17 cellular contexts compared by ENCODE assay signal in genomic region chr1:8595919-8596318, GRCh38.
DNase-seq lines count a peak whose midpoint lies in the region; ATAC-seq, FAIRE-seq and TF ChIP-seq lines count a peak whose summit lies in the region.
"Had no signal": no experiment of that assay in that cellular context is flagged by ENCODE, and none has a peak within 500 bp of the region (broad histone marks: within the 10 kb centered on the region; RNA-seq: fewer than 3 reads in every experiment).

No MANE protein-coding gene starts in this region.

- peaks cover 29% of the 10 kb centered on the region for H3K36me3 Mint-ChIP-seq in nephron progenitor cell (ENCODE audit: low read depth)

- H3K4me1 Mint-ChIP-seq in nephron progenitor cell = peaks cover 73% of the 10 kb centered on the region

- peak overlapping the region; percentile 7; the same call in 1 of the 2 replicates for H2AFZ ChIP-seq in MM.1S (ENCODE audit: low read length)

- peak overlapping the region; percentile 72; the same call in 1 of the 2 replicates for H3K27ac ChIP-seq in MM.1S (ENCODE audit: low read length)
- H3K27ac ChIP-seq: C4-2B had no signal

- H3K27me3 ChIP-seq in MM.1S (replicated peaks; ENCODE audit: insufficient read depth, low read length) = no peaks in the 10 kb centered on the region

- ATAC-seq in GM21576 (IDR thresholded peaks at IDR 0.05; ENCODE audit: unreplicated experiment) (peak; percentile 59), SK-N-SH treated with all-trans-retinoic acid at 6 μM for 48 hours (no peak)

- H3K4me3 Mint-ChIP-seq in nephron progenitor cell = no peak overlapping the region
- H3K4me3 Mint-ChIP-seq: activated naive CD8-positive, alpha-beta T cell; type B pancreatic cell had no signal

- TF ChIP-seq CTCF in GM13976 (IDR thresholded peaks at IDR 0.05; ENCODE audit: borderline replicate concordance, control extremely low read depth, extremely low read depth, insufficient read depth, missing control alignments) (no peak), MM.1S (IDR thresholded peaks at IDR 0.05; ENCODE audit: low read length) (no peak), nephron progenitor cell (IDR thresholded peaks at IDR 0.05) (no peak), foreskin fibroblast (IDR thresholded peaks at IDR 0.05; ENCODE audit: low read depth, low read length) (no peak), D721Med (IDR thresholded peaks at IDR 0.05; ENCODE audit: insufficient read depth, missing control alignments) (no peak)

- H3K9me3 ChIP-seq in MM.1S (replicated peaks; ENCODE audit: insufficient read depth, low read length) = no peaks in the 10 kb centered on the region
- H3K9me3 ChIP-seq: prostate gland had no signal

- H3K4me3 ChIP-seq in MM.1S (ENCODE audit: low read length) (peak overlapping the region; percentile 52), foreskin fibroblast (ENCODE audit: low read depth in 1 of 2, low read length in 2 of 2) (no peak overlapping the region)
- H3K4me3 ChIP-seq: prostate gland had no signal

- peaks cover 70% of the 10 kb centered on the region for H3K79me2 ChIP-seq in MM.1S (ENCODE audit: low read length)

- DNase-seq in GM13976 (ENCODE audit: low spot score) (peak; percentile 37), MM.1S (peak; percentile 73), nephron progenitor cell (no peak), foreskin fibroblast (no peak), D721Med (ENCODE audit: insufficient read length, low spot score) (no peak), AML-193 (lab: John Stamatoyannopoulos, UW) (no peak)
- DNase-seq: activated CD8-positive, alpha-beta memory T cell treated with anti-CD3 and anti-CD28 coated beads, Interleukin-2, amount 50 U/mL, for 48 hours; head of caudate nucleus; kidney glomerular epithelial cell; NCI-H1105 had no signal

- H3K27me3 Mint-ChIP-seq in nephron progenitor cell (ENCODE audit: low read depth, poor library complexity) = no peaks in the 10 kb centered on the region
- H3K27me3 Mint-ChIP-seq: activated naive CD8-positive, alpha-beta T cell; type B pancreatic cell had no signal

- H3K4me1 ChIP-seq in MM.1S (ENCODE audit: low read length) = peaks cover 30% of the 10 kb centered on the region

- H3K9me3 Mint-ChIP-seq in nephron progenitor cell = peaks cover 10% of the 10 kb centered on the region
- H3K9me3 Mint-ChIP-seq: type B pancreatic cell had no signal

- peak overlapping the region; percentile 17; the same call in 1 of the 2 replicates for H3K9ac ChIP-seq in MM.1S (ENCODE audit: low read length)

- FAIRE-seq in D721Med (lab: Jason Lieb, UNC) = no peak
- FAIRE-seq: endothelial cell of umbilical vein had no signal

- no peaks in the 10 kb centered on the region for H3K36me3 ChIP-seq in MM.1S (replicated peaks; ENCODE audit: insufficient read depth, low read length)
- H3K36me3 ChIP-seq: prostate gland had no signal

- in situ Hi-C loops in GM13976 (cut with MboI; ENCODE audit: low sequenced_read_pairs, unreplicated experiment) = no loop called here

- H3K27ac Mint-ChIP-seq in nephron progenitor cell = peak overlapping the region; percentile 55
- H3K27ac Mint-ChIP-seq: activated naive CD8-positive, alpha-beta T cell; type B pancreatic cell had no signal

- peaks cover 28% of the 10 kb centered on the region for H3F3A ChIP-seq in MM.1S (ENCODE audit: insufficient read depth, low read length)

- no peaks in the 10 kb centered on the region for H4K20me1 ChIP-seq in MM.1S (ENCODE audit: insufficient read depth, low read length)

- H3K9me2 ChIP-seq in MM.1S (replicated peaks; ENCODE audit: insufficient read depth, low read length) = no peaks in the 10 kb centered on the region

- H3K4me2 ChIP-seq in MM.1S (ENCODE audit: low read depth, low read length) = peak overlapping the region; percentile 92

TF ChIP-seq in SK-N-SH treated with all-trans-retinoic acid at 6 μM for 48 hours, 23 proteins besides CTCF, POLR2A, EP300 and RAD21:
- TF ChIP-seq GLIS3 (CRISPR knock-in tag; IDR thresholded peaks at IDR 0.05) (no peak), ZNF8 (CRISPR knock-in tag; IDR thresholded peaks at IDR 0.05) (no peak), ZFP30 (CRISPR knock-in tag; IDR thresholded peaks at IDR 0.05) (no peak), CREB5 (CRISPR knock-in tag; IDR thresholded peaks at IDR 0.05; ENCODE audit: low read depth) (no peak), CSRNP3 (CRISPR knock-in tag; IDR thresholded peaks at IDR 0.05) (no peak), RARB (CRISPR knock-in tag; IDR thresholded peaks at IDR 0.05) (no peak), ARNTL (CRISPR knock-in tag; IDR thresholded peaks at IDR 0.05; ENCODE audit: borderline replicate concordance, low read depth) (no peak), TOX (CRISPR knock-in tag; IDR thresholded peaks at IDR 0.05; ENCODE audit: borderline replicate concordance) (no peak), PPARA (CRISPR knock-in tag; IDR thresholded peaks at IDR 0.05; ENCODE audit: borderline replicate concordance) (no peak), ISL1 (CRISPR knock-in tag; IDR thresholded peaks at IDR 0.05) (no peak), ESRRG (CRISPR knock-in tag; IDR thresholded peaks at IDR 0.05) (no peak)
- TF ChIP-seq, protein P1, sequence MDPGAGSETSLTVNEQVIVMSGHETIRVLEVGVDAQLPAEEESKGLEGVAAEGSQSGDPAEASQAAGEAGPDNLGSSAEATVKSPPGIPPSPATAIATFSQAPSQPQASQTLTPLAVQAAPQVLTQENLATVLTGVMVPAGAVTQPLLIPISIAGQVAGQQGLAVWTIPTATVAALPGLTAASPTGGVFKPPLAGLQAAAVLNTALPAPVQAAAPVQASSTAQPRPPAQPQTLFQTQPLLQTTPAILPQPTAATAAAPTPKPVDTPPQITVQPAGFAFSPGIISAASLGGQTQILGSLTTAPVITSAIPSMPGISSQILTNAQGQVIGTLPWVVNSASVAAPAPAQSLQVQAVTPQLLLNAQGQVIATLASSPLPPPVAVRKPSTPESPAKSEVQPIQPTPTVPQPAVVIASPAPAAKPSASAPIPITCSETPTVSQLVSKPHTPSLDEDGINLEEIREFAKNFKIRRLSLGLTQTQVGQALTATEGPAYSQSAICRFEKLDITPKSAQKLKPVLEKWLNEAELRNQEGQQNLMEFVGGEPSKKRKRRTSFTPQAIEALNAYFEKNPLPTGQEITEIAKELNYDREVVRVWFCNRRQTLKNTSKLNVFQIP (CRISPR knock-in tag; IDR thresholded peaks at IDR 0.05; ENCODE audit: borderline replicate concordance, low read depth) = no peak

Comparison
In these comparisons a context has a peak if more than half of its experiments do, and no peak if none do; other contexts are left out.
1. DNase-seq: peak in GM13976 (single experiment) and MM.1S (single experiment); none in nephron progenitor cell (single experiment), foreskin fibroblast (0 of 2), D721Med (single experiment) and AML-193 (0 of 2).